8 cellular contexts compared by ENCODE assay signal in the genomic region with DNA sequence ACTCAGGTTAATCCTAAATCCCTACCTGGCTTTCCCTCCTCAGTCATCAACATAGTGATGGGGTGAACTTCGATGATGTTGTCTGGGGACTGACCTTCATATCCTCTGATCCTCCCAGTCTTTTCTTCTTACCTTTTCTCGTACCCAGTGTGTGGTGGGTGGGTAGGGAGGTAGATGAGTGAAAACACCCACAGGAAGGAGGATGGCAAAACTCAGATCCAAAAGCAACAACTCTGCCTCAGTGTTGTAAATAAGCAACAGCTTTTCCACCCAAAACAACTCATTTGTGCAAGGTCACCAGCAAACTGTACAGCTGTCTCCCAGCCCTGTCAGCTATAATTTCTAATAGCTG. TPM values are rescaled to one million over a fixed set of nuclear protein-coding genes. Genes with fewer than 3 reads are reported as not detected.
DNase-seq lines count a peak whose midpoint lies in the region; ATAC-seq and TF ChIP-seq lines count a peak whose summit lies in the region.

No MANE protein-coding gene starts in this region.

- H3K27ac Mint-ChIP-seq in activated CD4-positive, alpha-beta T cell treated with anti-CD3 and anti-CD28 coated beads, Interleukin-2, amount 10 ng/mL, durations not matched to agents 7 days and 5 days: peak overlapping the region; percentile 95

- no peaks in the 10 kb centered on the region for H3K9me2 ChIP-seq in SU-DHL-6 (replicated peaks; ENCODE audit: insufficient read depth, low read length)

- H3K36me3 Mint-ChIP-seq in activated CD4-positive, alpha-beta T cell treated with anti-CD3 and anti-CD28 coated beads, Interleukin-2, amount 10 ng/mL, durations not matched to agents 7 days and 5 days (ENCODE audit: low read depth): peaks cover 48% of the 10 kb centered on the region

- no peak overlapping the region for H3K18ac ChIP-seq in neuronal stem cell (ENCODE audit: low read length)

- H3K9me3 ChIP-seq in SU-DHL-6 (ENCODE audit: insufficient read depth, low read length) (no peaks in the 10 kb centered on the region), gastroesophageal sphincter (no peaks in the 10 kb centered on the region), stomach (no peaks in the 10 kb centered on the region), neuronal stem cell (replicated peaks in 1 of 2; ENCODE audit: control insufficient read depth in 2 of 2, insufficient read depth in 1 of 2, low read depth in 1 of 2, low read length in 2 of 2) (peaks cover 0 to 5% of the 10 kb centered on the region in 2 donors)

- H3K4me1 Mint-ChIP-seq in activated CD4-positive, alpha-beta T cell treated with anti-CD3 and anti-CD28 coated beads, Interleukin-2, amount 10 ng/mL, durations not matched to agents 7 days and 5 days: peaks cover 89% of the 10 kb centered on the region

- no peak overlapping the region for H2BK120ac ChIP-seq in neuronal stem cell (ENCODE audit: low read depth, low read length)

- no peaks in the 10 kb centered on the region for H3K27me3 Mint-ChIP-seq in activated CD4-positive, alpha-beta T cell treated with anti-CD3 and anti-CD28 coated beads, Interleukin-2, amount 10 ng/mL, durations not matched to agents 7 days and 5 days

- peak overlapping the region; percentile 59 for H3K4me3 Mint-ChIP-seq in activated CD4-positive, alpha-beta T cell treated with anti-CD3 and anti-CD28 coated beads, Interleukin-2, amount 10 ng/mL, durations not matched to agents 7 days and 5 days

- peaks cover 27% of the 10 kb centered on the region for H4K20me1 ChIP-seq in SU-DHL-6 (ENCODE audit: low read depth, low read length)

- no peak for TF ChIP-seq CTCF in SU-DHL-6 (IDR thresholded peaks at IDR 0.05; ENCODE audit: insufficient read depth, low read length, poor library complexity, severe bottlenecking)
- TF ChIP-seq CTCF in gastroesophageal sphincter (IDR thresholded peaks at IDR 0.05): no peak
- TF ChIP-seq CTCF in stomach (IDR thresholded peaks at IDR 0.05): no peak

- H3K36me3 ChIP-seq in SU-DHL-6 (ENCODE audit: low read length) (no peaks in the 10 kb centered on the region), gastroesophageal sphincter (no peaks in the 10 kb centered on the region), stomach (no peaks in the 10 kb centered on the region), neuronal stem cell (replicated peaks in 1 of 2; ENCODE audit: control insufficient read depth in 2 of 2, insufficient read depth in 2 of 2, low read length in 2 of 2) (no peaks in the 10 kb centered on the region)

- no peak overlapping the region for H2BK12ac ChIP-seq in neuronal stem cell (ENCODE audit: low read length)

- no peak overlapping the region for H2BK15ac ChIP-seq in neuronal stem cell (ENCODE audit: low read length)

- H3K4ac ChIP-seq in neuronal stem cell (ENCODE audit: low read length): no peak overlapping the region

- no peaks in the 10 kb centered on the region for H3K9me3 Mint-ChIP-seq in activated CD4-positive, alpha-beta T cell treated with anti-CD3 and anti-CD28 coated beads, Interleukin-2, amount 10 ng/mL, durations not matched to agents 7 days and 5 days

- H3K27ac ChIP-seq in SU-DHL-6 (ENCODE audit: low read depth, low read length): peak overlapping the region; percentile 95
- peak overlapping the region in 3 of 4 donors; percentile 6 to 49 (median 48) for H3K27ac ChIP-seq in gastroesophageal sphincter
- H3K27ac ChIP-seq in stomach: peak overlapping the region in 4 of 5 donors; percentile 33 to 73 (median 51)
- no peak overlapping the region for H3K27ac ChIP-seq in neuronal stem cell (replicated peaks; ENCODE audit: low read length)

- H3K23ac ChIP-seq in neuronal stem cell (ENCODE audit: low read depth, low read length, poor library complexity): no peak overlapping the region

- peaks cover 11% of the 10 kb centered on the region for H3K79me1 ChIP-seq in neuronal stem cell (ENCODE audit: low read depth, low read length)

- H3K14ac ChIP-seq in neuronal stem cell (ENCODE audit: low read length): no peak overlapping the region

- H3K4me3 ChIP-seq in SU-DHL-6 (ENCODE audit: insufficient read depth, low read length, poor library complexity, severe bottlenecking): peak overlapping the region; percentile 35
- H3K4me3 ChIP-seq in gastroesophageal sphincter: no peak overlapping the region
- H3K4me3 ChIP-seq in stomach: no peak overlapping the region
- no peak overlapping the region for H3K4me3 ChIP-seq in neuronal stem cell (ENCODE audit: low read length in 2 of 2)

- no peak overlapping the region for H2AK5ac ChIP-seq in neuronal stem cell (ENCODE audit: low read depth, low read length)

- H3K9ac ChIP-seq in SU-DHL-6 (ENCODE audit: low read length) (peak overlapping the region; percentile 49), neuronal stem cell (ENCODE audit: low read depth, low read length, poor library complexity) (no peak overlapping the region)

- CTCF ChIA-PET in activated CD4-positive, alpha-beta T cell treated with anti-CD3 and anti-CD28 coated beads, Interleukin-2, amount 10 ng/mL, durations not matched to agents 7 days and 5 days (lab: Charles Lee): interaction anchor here (0.6 to 3.4 kb wide), 11 partner anchors 8 to 436 kb away, joined by 3 to 20 read pairs (median 4); no protein-coding TSS in a partner anchor

- H2BK5ac ChIP-seq in neuronal stem cell (ENCODE audit: low read length): no peak overlapping the region

- H2AFZ ChIP-seq in SU-DHL-6 (ENCODE audit: low read depth, low read length, severe bottlenecking) (no peak overlapping the region), neuronal stem cell (ENCODE audit: low read length) (no peak overlapping the region)

- WGBS in gastroesophageal sphincter (ENCODE audit: low coverage in 1 of 2), 2 donors: 83% methylated on average over 1 of the region's 2 CpGs; no CpG with 5 or more reads in 1 of the 2 donors
- WGBS in stomach, 5 donors: 70 to 86% (median 79%) methylated on average over 2 of the region's 2 CpGs
- WGBS in neuronal stem cell (ENCODE audit: extremely low coverage in 2 of 2, insufficient read length in 2 of 2, insufficient replicate concordance in 1 of 2), 2 donors: no CpG with 5 or more reads among the region's 2 CpGs

- in situ Hi-C loops in G401 (cut with HindIII; ENCODE audit: low sequenced_read_pairs): no loop called here

- H3K27me3 ChIP-seq in SU-DHL-6 (ENCODE audit: low read length): no peaks in the 10 kb centered on the region
- H3K27me3 ChIP-seq in gastroesophageal sphincter: no peaks in the 10 kb centered on the region
- H3K27me3 ChIP-seq in stomach: no peaks in the 10 kb centered on the region
- no peaks in the 10 kb centered on the region for H3K27me3 ChIP-seq in neuronal stem cell (ENCODE audit: control insufficient read depth in 3 of 3, insufficient read depth in 3 of 3, low read depth in 1 of 3, low read length in 3 of 3)

- no peak for TF ChIP-seq EP300 in gastroesophageal sphincter (IDR thresholded peaks at IDR 0.05)
- no peak for TF ChIP-seq EP300 in stomach (IDR thresholded peaks at IDR 0.05)

- H4K91ac ChIP-seq in neuronal stem cell (ENCODE audit: low read depth, low read length, poor library complexity): no peak overlapping the region

- POLR2A ChIA-PET in activated CD4-positive, alpha-beta T cell treated with anti-CD3 and anti-CD28 coated beads, Interleukin-2, amount 10 ng/mL, durations not matched to agents 7 days and 5 days (lab: Charles Lee): no interaction called here

- H3K4me2 ChIP-seq in SU-DHL-6 (ENCODE audit: low read depth, low read length, poor library complexity, severe bottlenecking) (peak overlapping the region; percentile 68), neuronal stem cell (ENCODE audit: insufficient read depth, low read length, poor library complexity, severe bottlenecking) (no peak overlapping the region)

- H4K8ac ChIP-seq in neuronal stem cell (ENCODE audit: low read depth, low read length): no peak overlapping the region

- DNase-seq in activated CD4-positive, alpha-beta T cell treated with anti-CD3 and anti-CD28 coated beads, Interleukin-2, amount 10 ng/mL, durations not matched to agents 7 days and 5 days: no peak
- DNase-seq in activated CD4-positive, alpha-beta T cell treated with anti-CD3 and anti-CD28 coated beads, Interleukin-2, amount 50 U/mL, for 48 hours: no peak
- DNase-seq in stomach: no peak
- DNase-seq in HK-2 (ENCODE audit: unreplicated experiment): no peak
- DNase-seq in G401 (ENCODE audit: low spot score): no peak
- no peak for DNase-seq in neuronal stem cell (ENCODE audit: low spot score)

- peaks cover 39% of the 10 kb centered on the region for H3F3A ChIP-seq in SU-DHL-6 (ENCODE audit: insufficient read depth)

- peaks cover 66% of the 10 kb centered on the region for H3K79me2 ChIP-seq in SU-DHL-6 (ENCODE audit: insufficient read depth, low read length)

- peaks cover 0 to 55% (median 25%) of the 10 kb centered on the region in 3 donors for H3K4me1 ChIP-seq in gastroesophageal sphincter
- H3K4me1 ChIP-seq in stomach: peaks cover 36 to 76% (median 56%) of the 10 kb centered on the region in 4 donors
- peaks cover 0 to 22% of the 10 kb centered on the region in 2 donors for H3K4me1 ChIP-seq in neuronal stem cell (ENCODE audit: control insufficient read depth in 2 of 2, insufficient read depth in 1 of 2, low read depth in 1 of 2, low read length in 2 of 2)

- intact Hi-C loops in stomach (cut with DNase I; ENCODE audit: low total_unique reads): no loop called here

- no peak for ATAC-seq in gastroesophageal sphincter

- TF ChIP-seq POLR2A in gastroesophageal sphincter (IDR thresholded peaks at IDR 0.05) (no peak), stomach (IDR thresholded peaks at IDR 0.05) (no peak)

RNA-seq across cellular contexts. Expression of a gene that starts 38.6 kb away (rescaled TPM):
- 10 to 100 TPM; 74.5 to 77.2 TPM for total RNA-seq in activated CD4-positive, alpha-beta T cell treated with anti-CD3 and anti-CD28 coated beads, Interleukin-2, amount 10 ng/mL, durations not matched to agents 7 days and 5 days
- total RNA-seq in gastroesophageal sphincter (10 to 100 TPM; 20.5 to 51.6 (median 33.4) TPM), stomach (100 to 1,000 TPM in 1 of 5 donors, 10 to 100 TPM in 4; 19.6 to 117 (median 79.7) TPM)
- 10 to 100 TPM; 14.0 to 27.3 (median 26.0) TPM for polyA plus RNA-seq in stomach
- total RNA-seq in G401 (2014; rRNA removed; shearing (Covaris generic)): 27.7 and 38.2 TPM in 2 replicates
- 38.1 TPM for polyA plus RNA-seq in neuronal stem cell (2013, experiment 1 of 2)
- polyA plus RNA-seq in neuronal stem cell (2013, experiment 2 of 2): 37.8 TPM
